8 cellular contexts compared by ENCODE assay signal in the genomic region with DNA sequence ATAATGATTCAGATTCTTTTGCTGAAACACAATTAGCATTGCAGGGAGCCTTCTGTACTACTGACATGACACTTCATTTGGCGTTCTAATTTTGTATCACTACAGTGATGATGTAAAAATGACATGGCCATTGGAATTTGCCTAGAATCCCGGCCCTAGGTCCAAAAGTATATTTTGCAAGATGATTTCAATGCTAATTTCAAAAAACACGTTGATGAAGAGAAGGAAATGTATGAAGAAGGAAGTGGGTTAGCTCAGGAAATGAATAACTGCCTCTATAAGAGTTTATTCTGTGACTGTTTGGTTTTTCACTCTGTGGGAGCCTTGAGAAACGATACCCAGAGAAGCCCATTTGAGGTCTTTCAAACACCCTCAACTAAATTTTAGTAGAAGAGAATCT. TPM values are rescaled to one million over a fixed set of nuclear protein-coding genes. Genes with fewer than 3 reads are reported as not detected.
DNase-seq lines count a peak whose midpoint lies in the region; ATAC-seq, FAIRE-seq and TF ChIP-seq lines count a peak whose summit lies in the region.

No MANE protein-coding gene starts in this region.

- no peaks in the 10 kb centered on the region for H3K27me3 ChIP-seq in left ventricle myocardium inferior (ENCODE audit: low read depth)

- peaks cover 43% of the 10 kb centered on the region for H3K36me3 ChIP-seq in left ventricle myocardium inferior

- peak; percentile 44 for ATAC-seq in HG02678 (IDR thresholded peaks at IDR 0.05; ENCODE audit: unreplicated experiment)
- peak; percentile 60 for ATAC-seq in T-helper 17 cell

- H3K27ac ChIP-seq in left ventricle myocardium inferior (replicated peaks): no peak overlapping the region

- intact Hi-C loops in left ventricle myocardium inferior (cut with micrococcal nuclease): no loop called here

- no peaks in the 10 kb centered on the region for H3K9me3 ChIP-seq in T-helper 17 cell (ENCODE audit: control insufficient read depth, low read length, poor library complexity, severe bottlenecking)
- peaks cover 11% of the 10 kb centered on the region for H3K9me3 ChIP-seq in left ventricle myocardium inferior (replicated peaks)

- DNase-seq in GM12892 (ENCODE audit: insufficient read length) (peak; percentile 5), T-helper 17 cell (no peak), myocyte (ENCODE audit: low read depth) (peak; percentile 9), left ventricle myocardium inferior (no peak), NCI-H128 (lab: John Stamatoyannopoulos, UW; ENCODE audit: unreplicated experiment) (no peak)
- no peak for DNase-seq in activated effector memory CD4-positive, alpha-beta T cell treated with Interleukin-2 at 50 U/mL for 16 hours
- no peak for DNase-seq in stimulated activated naive CD4-positive, alpha-beta T cell treated with Interleukin-2 at 50 U/mL for 16 hours (lab: John Stamatoyannopoulos, UW)

- no peaks in the 10 kb centered on the region for H3K27me3 Mint-ChIP-seq in T-helper 17 cell

- H3K36me3 Mint-ChIP-seq in T-helper 17 cell (ENCODE audit: low read depth): peaks cover 10% of the 10 kb centered on the region

- peak overlapping the region; percentile 67 for H3K4me3 Mint-ChIP-seq in T-helper 17 cell

- peaks cover 14% of the 10 kb centered on the region for H3K4me1 ChIP-seq in left ventricle myocardium inferior

- TF ChIP-seq CTCF in left ventricle myocardium inferior (IDR thresholded peaks at IDR 0.05; ENCODE audit: borderline replicate concordance): no peak

- peak overlapping the region; percentile 97 for H3K27ac Mint-ChIP-seq in T-helper 17 cell

- peak; percentile 79 for FAIRE-seq in GM12892 (lab: Jason Lieb, UNC)

- no peak for TF ChIP-seq POLR2A in GM12892 (IDR thresholded peaks at IDR 0.05; ENCODE audit: low read depth, low read length)

- H3K4me3 ChIP-seq in left ventricle myocardium inferior: no peak overlapping the region

- peaks cover 50% of the 10 kb centered on the region for H3K4me1 Mint-ChIP-seq in T-helper 17 cell

RNA-seq across cellular contexts. Expression of gene OSTF1, which starts 59.3 kb away (rescaled TPM):
- polyA plus RNA-seq in GM12892 (2012; ENCODE audit: missing spikeins): 59.5 TPM
- 10 to 100 TPM; 85.2 to 95.1 TPM for total RNA-seq in T-helper 17 cell
- 18.7 and 24.6 TPM in 2 replicates for total RNA-seq in myocyte
- polyA plus RNA-seq in myocyte (2012): 27.1 TPM
- 18.9 TPM for total RNA-seq in left ventricle myocardium inferior

RNA-seq across cellular contexts. Expression of gene NMRK1, which starts 59.7 kb away (rescaled TPM):
- polyA plus RNA-seq in GM12892 (2012; ENCODE audit: missing spikeins): 6.4 TPM
- total RNA-seq in T-helper 17 cell: 10 to 100 TPM; 56.7 to 70.0 TPM
- 39.0 and 42.6 TPM in 2 replicates for total RNA-seq in myocyte
- polyA plus RNA-seq in myocyte (2012): 23.2 TPM
- total RNA-seq in left ventricle myocardium inferior: 13.8 TPM

Comparison
In these comparisons a context has a peak if more than half of its experiments do, and no peak if none do; other contexts are left out.
1. DNase-seq: peak in GM12892 (single experiment) and myocyte (single experiment); none in T-helper 17 cell (0 of 3), activated effector memory CD4-positive, alpha-beta T cell treated with Interleukin-2 at 50 U/mL for 16 hours (single experiment), stimulated activated naive CD4-positive, alpha-beta T cell treated with Interleukin-2 at 50 U/mL for 16 hours (single experiment), left ventricle myocardium inferior (single experiment) and NCI-H128 (single experiment).